ENCODE assay signal across 1 cellular context in genomic region chr5:116479776-116480675, GRCh38.
TF ChIP-seq lines count a peak whose summit lies in the region.

No MANE protein-coding gene starts in this region.

TF ChIP-seq in HepG2, 621 proteins besides CTCF, POLR2A, EP300 and RAD21 (continued from another document):
- TF ChIP-seq, protein P1, sequence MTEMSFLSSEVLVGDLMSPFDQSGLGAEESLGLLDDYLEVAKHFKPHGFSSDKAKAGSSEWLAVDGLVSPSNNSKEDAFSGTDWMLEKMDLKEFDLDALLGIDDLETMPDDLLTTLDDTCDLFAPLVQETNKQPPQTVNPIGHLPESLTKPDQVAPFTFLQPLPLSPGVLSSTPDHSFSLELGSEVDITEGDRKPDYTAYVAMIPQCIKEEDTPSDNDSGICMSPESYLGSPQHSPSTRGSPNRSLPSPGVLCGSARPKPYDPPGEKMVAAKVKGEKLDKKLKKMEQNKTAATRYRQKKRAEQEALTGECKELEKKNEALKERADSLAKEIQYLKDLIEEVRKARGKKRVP (CRISPR knock-in tag; IDR thresholded peaks at IDR 0.05) = no peak
- TF ChIP-seq IRX3 (CRISPR knock-in tag; IDR thresholded peaks at IDR 0.05; ENCODE audit: borderline replicate concordance, low read depth) (no peak), SALL2 (CRISPR knock-in tag; IDR thresholded peaks at IDR 0.05) (no peak)
TF ChIP-seq in HepG2: peak in this region for 0.
